ENCODE assay signal across 2 cellular contexts in genomic region chr14:105144666-105145380, GRCh38.
TF ChIP-seq lines count a peak whose summit lies in the region.

No MANE protein-coding gene starts in this region.

TF ChIP-seq in GM23338, 12 proteins besides CTCF, POLR2A, EP300 and RAD21:
- TF ChIP-seq ZNF331 (CRISPR knock-in tag; IDR thresholded peaks at IDR 0.05; ENCODE audit: low read depth) (no peak), EZH2 (IDR thresholded peaks at IDR 0.05; ENCODE audit: low read depth, unreplicated experiment) (no peak), JUNB (IDR thresholded peaks at IDR 0.05; ENCODE audit: unreplicated experiment) (no peak), ZNF114 (CRISPR knock-in tag; IDR thresholded peaks at IDR 0.05) (no peak), POLR2AphosphoS5 (IDR thresholded peaks at IDR 0.05; ENCODE audit: low read depth) (no peak), ZNF462 (CRISPR knock-in tag; IDR thresholded peaks at IDR 0.05) (no peak), STAT1 (IDR thresholded peaks at IDR 0.05; ENCODE audit: unreplicated experiment) (no peak), NANOG (IDR thresholded peaks at IDR 0.05; ENCODE audit: borderline replicate concordance) (no peak), ETS1 (IDR thresholded peaks at IDR 0.05) (no peak), CREB1 (CRISPR knock-in tag; IDR thresholded peaks at IDR 0.05; ENCODE audit: low read depth) (no peak), REST (IDR thresholded peaks at IDR 0.05; ENCODE audit: unreplicated experiment) (no peak), EZH2phosphoT487 (IDR thresholded peaks at IDR 0.05; ENCODE audit: unreplicated experiment) (no peak)

TF ChIP-seq in H1, 55 proteins besides CTCF, POLR2A, EP300 and RAD21:
- no peak for TF ChIP-seq RBBP5 (IDR thresholded peaks at IDR 0.05; ENCODE audit: borderline replicate concordance, low read depth, low read length)
- no peak for TF ChIP-seq MAFK (IDR thresholded peaks at IDR 0.05; ENCODE audit: low read depth, low read length)
- no peak for TF ChIP-seq GTF2F1 (IDR thresholded peaks at IDR 0.05; ENCODE audit: borderline replicate concordance, low read depth, low read length)
- TF ChIP-seq EZH2 (IDR thresholded peaks at IDR 0.05; ENCODE audit: low read depth, low read length, severe bottlenecking), result no peak
- TF ChIP-seq GABPA (IDR thresholded peaks at IDR 0.05; ENCODE audit: borderline replicate concordance, insufficient read depth, low read length), result no peak
- no peak for TF ChIP-seq CHD7 (IDR thresholded peaks at IDR 0.05; ENCODE audit: insufficient replicate concordance, low read length)
- no peak for TF ChIP-seq SIRT6 (IDR thresholded peaks at IDR 0.05; ENCODE audit: low read length)
- TF ChIP-seq SIN3A (conservative IDR thresholded peaks at IDR 0.05 in 1 of 2, IDR thresholded peaks at IDR 0.05 in 1 of 2; ENCODE audit: low read depth in 1 of 2, low read length in 2 of 2), result no peak
- TF ChIP-seq NRF1 (IDR thresholded peaks at IDR 0.05; ENCODE audit: low read depth, low read length), result no peak
- no peak for TF ChIP-seq PHF8 (conservative IDR thresholded peaks at IDR 0.05; ENCODE audit: low read depth, low read length)
- TF ChIP-seq SP1 (IDR thresholded peaks at IDR 0.05; ENCODE audit: low read depth, low read length), result no peak
- TF ChIP-seq CBX5 (IDR thresholded peaks at IDR 0.05; ENCODE audit: low read depth, low read length), result no peak
- TF ChIP-seq POU5F1 (IDR thresholded peaks at IDR 0.05; ENCODE audit: low read depth, low read length), result no peak
- TF ChIP-seq TAF1 (IDR thresholded peaks at IDR 0.05; ENCODE audit: low read depth, low read length), result no peak
- no peak for TF ChIP-seq TAF7 (optimal IDR thresholded peaks at IDR 0.05; ENCODE audit: borderline replicate concordance, low read depth, low read length)
- no peak for TF ChIP-seq ZNF274 (IDR thresholded peaks at IDR 0.05; ENCODE audit: borderline replicate concordance, extremely low read depth, low read length)
- TF ChIP-seq RNF2 (IDR thresholded peaks at IDR 0.05; ENCODE audit: borderline replicate concordance, low read depth, low read length, missing control alignments, poor library complexity, severe bottlenecking), result no peak
- TF ChIP-seq CBX8 (IDR thresholded peaks at IDR 0.05; ENCODE audit: borderline replicate concordance, low read depth, low read length), result no peak
- TF ChIP-seq TEAD4 (IDR thresholded peaks at IDR 0.05; ENCODE audit: low read depth, low read length), result no peak
